Comparison of ENCODE assay signal across 11 cellular contexts in the genomic region with DNA sequence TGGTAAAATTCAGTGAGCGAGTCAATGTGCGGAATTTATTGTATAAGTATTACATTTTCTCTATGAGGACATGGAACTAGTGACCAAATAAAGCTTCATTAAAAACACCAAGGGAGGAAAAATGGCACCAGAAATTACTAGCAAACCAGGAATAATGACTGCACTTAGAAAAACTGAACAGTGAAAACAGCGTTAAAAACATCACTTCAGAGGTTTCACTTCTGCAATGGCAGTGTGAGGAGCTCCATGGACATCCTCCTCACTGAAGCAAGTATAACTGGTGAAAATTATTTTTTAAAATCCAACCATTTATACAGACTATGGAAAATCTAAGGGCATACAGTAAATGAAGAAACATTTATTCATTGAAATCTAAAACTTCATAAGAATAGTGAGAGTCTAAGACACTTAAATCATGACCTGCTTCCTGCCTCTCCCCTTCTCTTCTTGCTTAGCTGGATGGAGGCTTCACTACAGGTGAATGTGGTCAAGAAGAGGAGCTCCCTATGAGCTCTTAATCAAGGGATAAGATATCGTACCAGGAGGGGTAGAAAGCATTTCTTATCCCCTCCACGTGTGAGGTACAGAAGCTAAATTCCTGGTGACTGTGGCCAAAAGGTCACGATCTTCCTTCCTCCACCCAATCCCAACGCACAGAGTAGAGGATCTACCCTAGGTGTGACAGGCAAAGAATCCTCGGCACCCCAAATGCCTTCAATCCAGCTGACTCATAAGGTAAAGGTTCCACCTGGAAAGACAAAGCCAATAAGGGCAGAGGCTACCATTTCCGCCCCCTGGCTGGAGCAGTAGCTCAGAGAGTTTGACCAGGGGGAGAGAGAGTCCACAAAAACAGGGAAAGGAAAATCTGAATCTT. TPM values are rescaled to one million over a fixed set of nuclear protein-coding genes. Genes with fewer than 3 reads are reported as not detected.
DNase-seq lines count a peak whose midpoint lies in the region; ATAC-seq and TF ChIP-seq lines count a peak whose summit lies in the region.
"Had no signal": no experiment of that assay in that cellular context is flagged by ENCODE, and none has a peak within 500 bp of the region (broad histone marks: within the 10 kb centered on the region; RNA-seq: fewer than 3 reads in every experiment).

No MANE protein-coding gene starts in this region.

- WGBS in thyroid gland, 2 donors: 85% methylated on average over 9 of the region's 9 CpGs

- H2AFZ ChIP-seq in OCI-LY7 (ENCODE audit: low read length): peak overlapping the region; percentile 24; the same call in 1 of the 2 replicates

- no peaks in the 10 kb centered on the region for H3K9me2 ChIP-seq in OCI-LY7 (ENCODE audit: insufficient read depth, low read length)

- H3K27me3 ChIP-seq in CD4-positive, alpha-beta T cell (ENCODE audit: control insufficient read depth, insufficient read depth, low read length): no peaks in the 10 kb centered on the region
- H3K27me3 ChIP-seq in thyroid gland: no peaks in the 10 kb centered on the region

- peak overlapping the region; percentile 3 for H3K4me3 Mint-ChIP-seq in CD4-positive, alpha-beta T cell

- ATAC-seq in CD4-positive, alpha-beta T cell (ENCODE audit: poor library complexity): no peak
- ATAC-seq in GM19372 (IDR thresholded peaks at IDR 0.05; ENCODE audit: low read depth, unreplicated experiment) (peak; percentile 83), HG02973 (IDR thresholded peaks at IDR 0.05; ENCODE audit: unreplicated experiment) (peak; percentile 83)
- ATAC-seq: left ventricle myocardium superior had no signal

- intact Hi-C loops in CD4-positive, alpha-beta T cell (cut with DNase I, micrococcal nuclease): no loop called here
- intact Hi-C loops in OCI-LY7 (cut with micrococcal nuclease; ENCODE audit: unreplicated experiment): no loop called here
- intact Hi-C loops in thyroid gland (cut with DNase I): no loop called here

- H3K36me3 Mint-ChIP-seq in CD4-positive, alpha-beta T cell (ENCODE audit: low read depth): peaks cover 10% of the 10 kb centered on the region

- H3K9me3 Mint-ChIP-seq in CD4-positive, alpha-beta T cell: no peaks in the 10 kb centered on the region

- 0 out of 2 replicates have a peak, but pooled peaks cover 4% of the 10 kb centered on the region for H3K36me3 ChIP-seq in OCI-LY7 (ENCODE audit: insufficient read depth, low read length)
- H3K36me3 ChIP-seq in thyroid gland: no peaks in the 10 kb centered on the region

- DNase-seq in CD4-positive, alpha-beta T cell: no peak
- DNase-seq in OCI-LY7 (ENCODE audit: low spot score) (peak; percentile 67), NCI-H1092 (lab: John Stamatoyannopoulos, UW) (no peak), NCI-H2196 (lab: John Stamatoyannopoulos, UW; ENCODE audit: unreplicated experiment) (no peak), GDM1 (lab: John Stamatoyannopoulos, UW) (no peak), thyroid gland (no peak)
- DNase-seq: effector memory CD4-positive, alpha-beta T cell; left ventricle myocardium superior; stimulated activated CD4-positive, alpha-beta T cell treated with anti-CD3 and anti-CD28 coated beads, Interleukin-4, amount 100 ng/mL, for 24 hours had no signal

- H3K4me1 ChIP-seq in OCI-LY7 (ENCODE audit: insufficient read depth, low read length, poor library complexity, severe bottlenecking): peaks cover 46% of the 10 kb centered on the region
- peaks cover 0 to 23% of the 10 kb centered on the region in 2 donors for H3K4me1 ChIP-seq in thyroid gland

- no peaks in the 10 kb centered on the region for H3K9me3 ChIP-seq in CD4-positive, alpha-beta T cell (ENCODE audit: control insufficient read depth, low read length)
- H3K9me3 ChIP-seq in OCI-LY7 (ENCODE audit: low read length) (no peaks in the 10 kb centered on the region), thyroid gland (no peaks in the 10 kb centered on the region)

- peaks cover 82% of the 10 kb centered on the region for H3K4me1 Mint-ChIP-seq in CD4-positive, alpha-beta T cell (ENCODE audit: low read depth)

- H4K20me1 ChIP-seq in OCI-LY7 (ENCODE audit: insufficient read depth, low read length): no peaks in the 10 kb centered on the region

- peak overlapping the region; percentile 80 for H3K4me2 ChIP-seq in OCI-LY7 (ENCODE audit: low read length)

- POLR2A ChIA-PET in CD4-positive, alpha-beta T cell (lab: Charles Lee): interaction anchor here (1.2 to 3.7 kb wide), 2 partner anchors 11 to 17 kb away, joined by 4 to 58 read pairs; a partner anchor contains a TSS
- POLR2A ChIA-PET in OCI-LY7 (lab: Charles Lee): interaction anchor here (0.5 to 3.7 kb wide), 8 partner anchors 8 to 566 kb away, joined by 3 to 88 read pairs (median 3); a partner anchor contains a TSS

- BruUV-seq in OCI-LY7 (replicated peaks; lab: Mats Ljungman, UMichigan): no TSS peak

- peaks cover 56% of the 10 kb centered on the region; the same call in 1 of the 2 replicates for H3K79me2 ChIP-seq in OCI-LY7 (ENCODE audit: insufficient read depth, low read depth, low read length)

- CTCF ChIA-PET in CD4-positive, alpha-beta T cell (lab: Charles Lee): interaction anchor here (0.8 to 1.4 kb wide), 4 partner anchors 9 to 85 kb away, joined by 3 to 5 read pairs (median 4); a partner anchor contains a TSS
- CTCF ChIA-PET in OCI-LY7 (lab: Charles Lee; ENCODE audit: unreplicated experiment): interaction anchor here (0.9 to 1.4 kb wide), 6 partner anchors 8 to 47 kb away, joined by 3 to 6 read pairs (median 3); a partner anchor contains a TSS

- no peak overlapping the region for H3K27ac ChIP-seq in CD4-positive, alpha-beta T cell (ENCODE audit: low read depth, low read length)
- H3K27ac ChIP-seq in OCI-LY7 (ENCODE audit: low read depth, low read length, poor library complexity, severe bottlenecking) (peak overlapping the region; percentile 58), thyroid gland (no peak overlapping the region)

- TF ChIP-seq CTCF in CD4-positive, alpha-beta T cell (IDR thresholded peaks at IDR 0.05): no peak
- no peak for TF ChIP-seq CTCF in OCI-LY7 (conservative IDR thresholded peaks at IDR 0.05; ENCODE audit: low read length)
- no peak for TF ChIP-seq CTCF in thyroid gland (IDR thresholded peaks at IDR 0.05)

- H3K4me3 ChIP-seq in OCI-LY7 (ENCODE audit: low read depth, low read length, poor library complexity, severe bottlenecking): peak overlapping the region; percentile 53
- H3K4me3 ChIP-seq in thyroid gland (replicated peaks in 1 of 3): no peak overlapping the region

- TF ChIP-seq POLR2A in thyroid gland (IDR thresholded peaks at IDR 0.05): no peak

- no peaks in the 10 kb centered on the region for H3K27me3 Mint-ChIP-seq in CD4-positive, alpha-beta T cell

- H3K27ac Mint-ChIP-seq in CD4-positive, alpha-beta T cell: no peak overlapping the region

RNA-seq across cellular contexts. Expression of a gene that starts 12.3 kb away (rescaled TPM):
- 10 to 100 TPM; 10.7 to 11.9 TPM for total RNA-seq in CD4-positive, alpha-beta T cell
- total RNA-seq in OCI-LY7 (2014; rRNA removed; shearing (Covaris generic)): 19.8 and 37.3 TPM in 2 replicates
- total RNA-seq in OCI-LY7 (2022) (46.0 and 46.8 TPM in 2 replicates), thyroid gland (10 to 100 TPM; 22.2 to 25.9 (median 23.7) TPM)

RNA-seq across cellular contexts. Expression of a gene that starts 53.3 kb away (rescaled TPM):
- 10 to 100 TPM; 25.5 TPM for total RNA-seq in CD4-positive, alpha-beta T cell
- 14.6 and 17.4 TPM in 2 replicates for total RNA-seq in OCI-LY7 (2014; rRNA removed; shearing (Covaris generic))
- total RNA-seq in OCI-LY7 (2022) (18.8 and 23.2 TPM in 2 replicates), thyroid gland (10 to 100 TPM; 26.7 to 47.2 (median 35.8) TPM)
